ENCODE assay signal across 8 cellular contexts in the genomic region with DNA sequence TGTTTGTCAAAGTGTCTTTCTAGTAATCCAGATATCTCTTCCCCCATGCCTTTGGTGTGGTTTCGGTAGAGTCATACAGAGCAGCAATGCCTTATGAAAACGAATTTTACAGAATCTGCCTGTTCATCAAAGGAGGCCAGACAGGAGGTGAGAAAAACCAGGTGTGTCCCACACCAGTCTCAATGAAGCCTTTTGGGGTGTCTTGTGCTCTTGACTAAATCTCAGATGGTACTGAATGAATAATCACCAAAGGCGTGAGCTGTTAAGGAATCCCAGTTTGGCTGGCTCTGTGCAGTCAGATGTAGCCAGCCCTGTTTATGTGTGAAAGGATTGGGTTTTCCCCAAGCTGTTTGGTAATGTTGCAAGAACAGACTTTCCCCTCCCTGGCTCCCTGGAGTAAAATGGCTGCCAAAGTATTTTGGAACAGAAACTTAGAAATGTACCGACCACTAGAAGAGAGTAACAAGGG.
DNase-seq lines count a peak whose midpoint lies in the region; ATAC-seq, FAIRE-seq and TF ChIP-seq lines count a peak whose summit lies in the region.

No MANE protein-coding gene starts in this region.

- H3K4me3 Mint-ChIP-seq in astrocyte (ENCODE audit: unreplicated experiment): no peak overlapping the region

- H3K36me3 ChIP-seq in astrocyte (ENCODE audit: insufficient read depth, low read length) (no peaks in the 10 kb centered on the region), spleen (no peaks in the 10 kb centered on the region)

- 53 to 64% (median 62%) methylated on average over 4 of the region's 4 CpGs for WGBS in spleen, 5 donors

- peaks cover 20% of the 10 kb centered on the region for H3K4me1 Mint-ChIP-seq in astrocyte (ENCODE audit: low read depth, unreplicated experiment)

- TF ChIP-seq POLR2A in spleen (IDR thresholded peaks at IDR 0.05): no peak

- no peak overlapping the region for H2AFZ ChIP-seq in astrocyte (ENCODE audit: low read depth, low read length)

- H3K36me3 Mint-ChIP-seq in astrocyte (ENCODE audit: low read depth, unreplicated experiment): no peaks in the 10 kb centered on the region

- no peaks in the 10 kb centered on the region for H3K9me3 Mint-ChIP-seq in astrocyte (ENCODE audit: unreplicated experiment)

- peaks cover 16% of the 10 kb centered on the region for H3K4me1 ChIP-seq in astrocyte (ENCODE audit: insufficient read depth, low read length)
- H3K4me1 ChIP-seq in spleen: no peaks in the 10 kb centered on the region

- H3K9me3 ChIP-seq in AG04450 (ENCODE audit: control insufficient read depth, insufficient read depth, low read length) (no peaks in the 10 kb centered on the region), astrocyte (ENCODE audit: insufficient read depth, low read depth, low read length) (no peaks in the 10 kb centered on the region), spleen (no peaks in the 10 kb centered on the region)

- peak overlapping the region; percentile 11 for H3K27ac ChIP-seq in AG04450 (ENCODE audit: low read depth, low read length)
- H3K27ac ChIP-seq in astrocyte (ENCODE audit: low read depth, low read length): peak overlapping the region; percentile 42
- no peak overlapping the region for H3K27ac ChIP-seq in spleen

- CTCF ChIA-PET in AG04450 (lab: Charles Lee): interaction anchor here (0.6 to 2.1 kb wide), 6 partner anchors 12 to 266 kb away, joined by 3 to 22 read pairs (median 6); a partner anchor contains a TSS

- H3K27me3 ChIP-seq in AG04450 (ENCODE audit: control insufficient read depth, insufficient read depth, low read length): no peaks in the 10 kb centered on the region
- H3K27me3 ChIP-seq in astrocyte (ENCODE audit: insufficient read depth, low read length): no peaks in the 10 kb centered on the region
- no peaks in the 10 kb centered on the region for H3K27me3 ChIP-seq in spleen (replicated peaks in 1 of 7)

- H3K27me3 Mint-ChIP-seq in astrocyte (ENCODE audit: low read depth, unreplicated experiment): no peaks in the 10 kb centered on the region

- no peaks in the 10 kb centered on the region for H3K79me2 ChIP-seq in astrocyte (ENCODE audit: insufficient read depth, low read length)

- no peak overlapping the region for H3K4me3 ChIP-seq in AG04450 (ENCODE audit: low read depth, low read length)
- no peak overlapping the region for H3K4me3 ChIP-seq in astrocyte (ENCODE audit: insufficient read depth, low read depth, low read length)
- no peak overlapping the region for H3K4me3 ChIP-seq in spleen

- POLR2A ChIA-PET in AG04450 (lab: Yijun Ruan, JAX): no interaction called here

- ATAC-seq in GM19452 (IDR thresholded peaks at IDR 0.05; ENCODE audit: unreplicated experiment) (peak; percentile 90), HG03521 (IDR thresholded peaks at IDR 0.05; ENCODE audit: unreplicated experiment) (peak; percentile 67)

- DNase-seq in AG04450 (ENCODE audit: low read depth, low spot score) (peak; percentile 43), astrocyte (ENCODE audit: low read depth) (peak; percentile 83), non-pigmented ciliary epithelial cell (ENCODE audit: low read depth) (peak; percentile 56), spleen (no peak), GM19238 (ENCODE audit: insufficient read length, low spot score) (no peak), NCI-H2029 treated with DMSO at 0.1 percent for 48 hours (lab: John Stamatoyannopoulos, UW) (no peak)

- TF ChIP-seq CTCF in AG04450 (IDR thresholded peaks at IDR 0.05; ENCODE audit: low read depth, low read length) (no peak), astrocyte (IDR thresholded peaks at IDR 0.05; ENCODE audit: insufficient read depth, low read depth, low read length) (no peak), spleen (IDR thresholded peaks at IDR 0.05 in 8 of 11, conservative IDR thresholded peaks at IDR 0.05 in 3 of 11) (no peak)

- peak; percentile 13 for FAIRE-seq in astrocyte (lab: Jason Lieb, UNC)

- H4K20me1 ChIP-seq in astrocyte (ENCODE audit: insufficient read depth, low read length): no peaks in the 10 kb centered on the region

- H3K4me2 ChIP-seq in astrocyte (ENCODE audit: low read length): no peak overlapping the region

- no peak overlapping the region for H3K9ac ChIP-seq in astrocyte (ENCODE audit: low read length)

- H3K27ac Mint-ChIP-seq in astrocyte (ENCODE audit: unreplicated experiment): no peak overlapping the region

- intact Hi-C loops in spleen (cut with DNase I; ENCODE audit: low total_unique reads): no loop called here

Comparison
In these comparisons a context has a peak if more than half of its experiments do, and no peak if none do; other contexts are left out.
1. DNase-seq: peak in AG04450 (single experiment), astrocyte (single experiment) and non-pigmented ciliary epithelial cell (single experiment); none in spleen (single experiment), GM19238 (single experiment) and NCI-H2029 treated with DMSO at 0.1 percent for 48 hours (single experiment).
2. H3K27ac ChIP-seq: peak in AG04450 (single experiment) and astrocyte (single experiment); none in spleen (0 of 8).